1 cellular context compared by ENCODE assay signal in the genomic region with DNA sequence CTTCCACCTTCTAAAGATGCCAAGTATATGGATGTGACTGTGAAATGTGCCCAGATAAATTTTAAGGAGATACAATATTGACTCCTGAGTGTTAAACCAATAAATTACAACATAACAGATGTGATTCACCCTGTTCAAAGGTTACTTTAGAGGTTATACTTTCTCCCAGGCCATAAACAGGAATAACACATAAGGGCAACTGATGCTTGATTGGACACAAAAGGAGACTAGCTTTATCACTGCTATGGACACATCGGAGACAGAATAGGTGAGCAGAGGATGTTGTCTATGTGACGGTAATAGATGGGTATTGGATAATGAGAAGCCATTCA.
TF ChIP-seq lines count a peak whose summit lies in the region.

No MANE protein-coding gene starts in this region.

TF ChIP-seq in HepG2, 621 proteins besides CTCF, POLR2A, EP300 and RAD21:
- TF ChIP-seq, protein P1, sequence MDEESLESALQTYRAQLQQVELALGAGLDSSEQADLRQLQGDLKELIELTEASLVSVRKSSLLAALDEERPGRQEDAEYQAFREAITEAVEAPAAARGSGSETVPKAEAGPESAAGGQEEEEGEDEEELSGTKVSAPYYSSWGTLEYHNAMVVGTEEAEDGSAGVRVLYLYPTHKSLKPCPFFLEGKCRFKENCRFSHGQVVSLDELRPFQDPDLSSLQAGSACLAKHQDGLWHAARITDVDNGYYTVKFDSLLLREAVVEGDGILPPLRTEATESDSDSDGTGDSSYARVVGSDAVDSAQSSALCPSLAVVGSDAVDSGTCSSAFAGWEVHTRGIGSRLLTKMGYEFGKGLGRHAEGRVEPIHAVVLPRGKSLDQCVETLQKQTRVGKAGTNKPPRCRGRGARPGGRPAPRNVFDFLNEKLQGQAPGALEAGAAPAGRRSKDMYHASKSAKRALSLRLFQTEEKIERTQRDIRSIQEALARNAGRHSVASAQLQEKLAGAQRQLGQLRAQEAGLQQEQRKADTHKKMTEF (CRISPR knock-in tag; IDR thresholded peaks at IDR 0.05), result no peak
- TF ChIP-seq PITX1 (CRISPR knock-in tag; IDR thresholded peaks at IDR 0.05) (no peak), AHDC1 (CRISPR knock-in tag; IDR thresholded peaks at IDR 0.05; ENCODE audit: borderline replicate concordance) (peak; percentile 42; the same call in 1 of the 2 replicates), KLF6 (CRISPR knock-in tag; IDR thresholded peaks at IDR 0.05) (no peak), RARA (CRISPR knock-in tag; IDR thresholded peaks at IDR 0.05) (0 out of 2 replicates have a peak, but pooled peaks have one; percentile 20), CEBPB (IDR thresholded peaks at IDR 0.05; ENCODE audit: borderline replicate concordance, low read depth, low read length) (peak; percentile 31; the same call in 1 of the 2 replicates), REL (CRISPR knock-in tag; conservative IDR thresholded peaks at IDR 0.05) (no peak), HNF4A (CRISPR knock-in tag; IDR thresholded peaks at IDR 0.05) (peak; percentile 45), ZNF263 (CRISPR knock-in tag; IDR thresholded peaks at IDR 0.05) (no peak), PAXIP1 (CRISPR knock-in tag; conservative IDR thresholded peaks at IDR 0.05) (0 out of 2 replicates have a peak, but pooled peaks have one; percentile 18), ZNF441 (CRISPR knock-in tag; IDR thresholded peaks at IDR 0.05; ENCODE audit: borderline replicate concordance) (no peak), MAFK (conservative IDR thresholded peaks at IDR 0.05 in 1 of 2, IDR thresholded peaks at IDR 0.05 in 1 of 2; ENCODE audit: low read length in 2 of 2) (no peak), IRF9 (CRISPR knock-in tag; IDR thresholded peaks at IDR 0.05; ENCODE audit: borderline replicate concordance) (no peak), FOXC1 (CRISPR knock-in tag; IDR thresholded peaks at IDR 0.05; ENCODE audit: borderline replicate concordance) (no peak), FOXA3 (CRISPR knock-in tag; IDR thresholded peaks at IDR 0.05) (peak; percentile 46; the same call in 1 of the 2 replicates), FOXA1 (IDR thresholded peaks at IDR 0.05) (no peak), FOXA1 (CRISPR knock-in tag; IDR thresholded peaks at IDR 0.05) (no peak), CCAR2 (optimal IDR thresholded peaks at IDR 0.05; ENCODE audit: low read depth, low read length) (no peak), FOSL2 (CRISPR knock-in tag; IDR thresholded peaks at IDR 0.05) (peak; percentile 56)
- TF ChIP-seq, protein P2, sequence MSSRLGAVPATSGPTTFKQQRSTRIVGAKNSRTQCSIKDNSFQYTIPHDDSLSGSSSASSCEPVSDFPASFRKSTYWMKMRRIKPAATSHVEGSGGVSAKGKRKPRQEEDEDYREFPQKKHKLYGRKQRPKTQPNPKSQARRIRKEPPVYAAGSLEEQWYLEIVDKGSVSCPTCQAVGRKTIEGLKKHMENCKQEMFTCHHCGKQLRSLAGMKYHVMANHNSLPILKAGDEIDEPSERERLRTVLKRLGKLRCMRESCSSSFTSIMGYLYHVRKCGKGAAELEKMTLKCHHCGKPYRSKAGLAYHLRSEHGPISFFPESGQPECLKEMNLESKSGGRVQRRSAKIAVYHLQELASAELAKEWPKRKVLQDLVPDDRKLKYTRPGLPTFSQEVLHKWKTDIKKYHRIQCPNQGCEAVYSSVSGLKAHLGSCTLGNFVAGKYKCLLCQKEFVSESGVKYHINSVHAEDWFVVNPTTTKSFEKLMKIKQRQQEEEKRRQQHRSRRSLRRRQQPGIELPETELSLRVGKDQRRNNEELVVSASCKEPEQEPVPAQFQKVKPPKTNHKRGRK (CRISPR knock-in tag; IDR thresholded peaks at IDR 0.05), result no peak
- TF ChIP-seq, protein P3, sequence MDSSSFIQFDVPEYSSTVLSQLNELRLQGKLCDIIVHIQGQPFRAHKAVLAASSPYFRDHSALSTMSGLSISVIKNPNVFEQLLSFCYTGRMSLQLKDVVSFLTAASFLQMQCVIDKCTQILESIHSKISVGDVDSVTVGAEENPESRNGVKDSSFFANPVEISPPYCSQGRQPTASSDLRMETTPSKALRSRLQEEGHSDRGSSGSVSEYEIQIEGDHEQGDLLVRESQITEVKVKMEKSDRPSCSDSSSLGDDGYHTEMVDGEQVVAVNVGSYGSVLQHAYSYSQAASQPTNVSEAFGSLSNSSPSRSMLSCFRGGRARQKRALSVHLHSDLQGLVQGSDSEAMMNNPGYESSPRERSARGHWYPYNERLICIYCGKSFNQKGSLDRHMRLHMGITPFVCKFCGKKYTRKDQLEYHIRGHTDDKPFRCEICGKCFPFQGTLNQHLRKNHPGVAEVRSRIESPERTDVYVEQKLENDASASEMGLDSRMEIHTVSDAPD (CRISPR knock-in tag; IDR thresholded peaks at IDR 0.05), result no peak
- TF ChIP-seq, protein P4, sequence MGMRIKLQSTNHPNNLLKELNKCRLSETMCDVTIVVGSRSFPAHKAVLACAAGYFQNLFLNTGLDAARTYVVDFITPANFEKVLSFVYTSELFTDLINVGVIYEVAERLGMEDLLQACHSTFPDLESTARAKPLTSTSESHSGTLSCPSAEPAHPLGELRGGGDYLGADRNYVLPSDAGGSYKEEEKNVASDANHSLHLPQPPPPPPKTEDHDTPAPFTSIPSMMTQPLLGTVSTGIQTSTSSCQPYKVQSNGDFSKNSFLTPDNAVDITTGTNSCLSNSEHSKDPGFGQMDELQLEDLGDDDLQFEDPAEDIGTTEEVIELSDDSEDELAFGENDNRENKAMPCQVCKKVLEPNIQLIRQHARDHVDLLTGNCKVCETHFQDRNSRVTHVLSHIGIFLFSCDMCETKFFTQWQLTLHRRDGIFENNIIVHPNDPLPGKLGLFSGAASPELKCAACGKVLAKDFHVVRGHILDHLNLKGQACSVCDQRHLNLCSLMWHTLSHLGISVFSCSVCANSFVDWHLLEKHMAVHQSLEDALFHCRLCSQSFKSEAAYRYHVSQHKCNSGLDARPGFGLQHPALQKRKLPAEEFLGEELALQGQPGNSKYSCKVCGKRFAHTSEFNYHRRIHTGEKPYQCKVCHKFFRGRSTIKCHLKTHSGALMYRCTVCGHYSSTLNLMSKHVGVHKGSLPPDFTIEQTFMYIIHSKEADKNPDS (CRISPR knock-in tag; IDR thresholded peaks at IDR 0.05), result no peak
- TF ChIP-seq, protein P5, sequence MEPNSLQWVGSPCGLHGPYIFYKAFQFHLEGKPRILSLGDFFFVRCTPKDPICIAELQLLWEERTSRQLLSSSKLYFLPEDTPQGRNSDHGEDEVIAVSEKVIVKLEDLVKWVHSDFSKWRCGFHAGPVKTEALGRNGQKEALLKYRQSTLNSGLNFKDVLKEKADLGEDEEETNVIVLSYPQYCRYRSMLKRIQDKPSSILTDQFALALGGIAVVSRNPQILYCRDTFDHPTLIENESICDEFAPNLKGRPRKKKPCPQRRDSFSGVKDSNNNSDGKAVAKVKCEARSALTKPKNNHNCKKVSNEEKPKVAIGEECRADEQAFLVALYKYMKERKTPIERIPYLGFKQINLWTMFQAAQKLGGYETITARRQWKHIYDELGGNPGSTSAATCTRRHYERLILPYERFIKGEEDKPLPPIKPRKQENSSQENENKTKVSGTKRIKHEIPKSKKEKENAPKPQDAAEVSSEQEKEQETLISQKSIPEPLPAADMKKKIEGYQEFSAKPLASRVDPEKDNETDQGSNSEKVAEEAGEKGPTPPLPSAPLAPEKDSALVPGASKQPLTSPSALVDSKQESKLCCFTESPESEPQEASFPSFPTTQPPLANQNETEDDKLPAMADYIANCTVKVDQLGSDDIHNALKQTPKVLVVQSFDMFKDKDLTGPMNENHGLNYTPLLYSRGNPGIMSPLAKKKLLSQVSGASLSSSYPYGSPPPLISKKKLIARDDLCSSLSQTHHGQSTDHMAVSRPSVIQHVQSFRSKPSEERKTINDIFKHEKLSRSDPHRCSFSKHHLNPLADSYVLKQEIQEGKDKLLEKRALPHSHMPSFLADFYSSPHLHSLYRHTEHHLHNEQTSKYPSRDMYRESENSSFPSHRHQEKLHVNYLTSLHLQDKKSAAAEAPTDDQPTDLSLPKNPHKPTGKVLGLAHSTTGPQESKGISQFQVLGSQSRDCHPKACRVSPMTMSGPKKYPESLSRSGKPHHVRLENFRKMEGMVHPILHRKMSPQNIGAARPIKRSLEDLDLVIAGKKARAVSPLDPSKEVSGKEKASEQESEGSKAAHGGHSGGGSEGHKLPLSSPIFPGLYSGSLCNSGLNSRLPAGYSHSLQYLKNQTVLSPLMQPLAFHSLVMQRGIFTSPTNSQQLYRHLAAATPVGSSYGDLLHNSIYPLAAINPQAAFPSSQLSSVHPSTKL (CRISPR knock-in tag; IDR thresholded peaks at IDR 0.05), result 0 out of 2 replicates have a peak, but pooled peaks have one; percentile 29
